ENCODE assay signal across 9 cellular contexts in the genomic region with DNA sequence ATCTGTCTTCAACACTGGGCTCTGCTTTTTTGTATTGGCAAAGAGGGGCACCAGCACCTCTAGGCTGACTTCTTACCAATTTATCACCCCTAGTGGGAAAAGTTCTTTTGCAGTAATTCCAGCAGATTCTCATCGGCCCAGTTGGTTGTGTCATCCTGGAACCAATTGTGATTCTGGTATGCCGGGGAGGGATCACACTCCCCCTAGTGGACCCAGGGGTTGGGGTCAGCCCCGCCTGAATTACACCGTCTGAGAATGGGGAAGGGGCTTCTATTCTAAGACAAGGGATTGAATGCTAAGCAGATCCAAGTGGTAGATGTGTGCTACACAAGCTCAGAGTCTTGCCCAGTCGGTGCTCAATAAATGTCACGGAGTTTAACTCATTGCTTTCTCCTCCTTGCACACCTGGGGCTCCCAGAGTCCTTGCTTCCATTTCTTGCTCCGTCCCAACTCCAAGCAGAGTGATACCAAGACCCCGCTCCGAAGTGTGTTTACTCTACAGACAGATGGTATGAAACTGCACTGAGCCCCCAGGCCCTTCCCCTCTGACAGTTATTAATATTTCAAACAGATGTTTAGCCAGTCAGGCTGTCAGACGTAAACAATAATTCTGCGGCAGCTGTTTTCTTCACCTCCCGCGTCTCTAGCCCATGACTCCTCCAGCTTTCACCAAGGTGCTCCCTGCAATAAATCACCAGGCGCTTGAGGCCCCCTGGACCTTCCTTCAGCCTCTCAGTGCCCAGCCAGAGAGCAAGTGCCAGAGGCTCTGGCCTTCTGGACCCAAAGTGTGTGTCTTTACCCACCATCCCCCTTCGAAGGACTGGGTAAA.
DNase-seq lines count a peak whose midpoint lies in the region; ATAC-seq, FAIRE-seq and TF ChIP-seq lines count a peak whose summit lies in the region.
"Had no signal": no experiment of that assay in that cellular context is flagged by ENCODE, and none has a peak within 500 bp of the region (broad histone marks: within the 10 kb centered on the region; RNA-seq: fewer than 3 reads in every experiment).

No MANE protein-coding gene starts in this region.

- TF ChIP-seq CTCF in cardiac muscle cell (IDR thresholded peaks at IDR 0.05; ENCODE audit: low read depth, low read length) (peak; percentile 43), PC-9 (conservative IDR thresholded peaks at IDR 0.05) (peak; percentile 41), gastroesophageal sphincter (IDR thresholded peaks at IDR 0.05) (peak in 3 of 4 experiments; percentile 35 to 65 (median 53))

- H2BK15ac ChIP-seq in mesenchymal stem cell (ENCODE audit: low read depth, poor library complexity, severe bottlenecking) = no peak overlapping the region

- H3K36me3 ChIP-seq in cardiac muscle cell = no peaks in the 10 kb centered on the region
- no peaks in the 10 kb centered on the region for H3K36me3 ChIP-seq in PC-9 (ENCODE audit: low read depth)
- H3K36me3 ChIP-seq in gastroesophageal sphincter = no peaks in the 10 kb centered on the region
- no peaks in the 10 kb centered on the region for H3K36me3 ChIP-seq in mesenchymal stem cell (ENCODE audit: control insufficient read depth in 1 of 2, insufficient read depth in 2 of 2, low read depth in 1 of 2, low read length in 2 of 2)

- peaks cover 2% of the 10 kb centered on the region for H3K27me3 ChIP-seq in cardiac muscle cell
- H3K27me3 ChIP-seq in right cardiac atrium (ENCODE audit: control insufficient read depth, insufficient read depth) = no peaks in the 10 kb centered on the region
- no peaks in the 10 kb centered on the region for H3K27me3 ChIP-seq in PC-9 (ENCODE audit: insufficient read depth, low read depth)
- no peaks in the 10 kb centered on the region for H3K27me3 ChIP-seq in gastroesophageal sphincter
- H3K27me3 ChIP-seq in mesenchymal stem cell (ENCODE audit: control insufficient read depth in 1 of 2, insufficient read depth in 1 of 2, low read length in 2 of 2) = peaks cover 41 to 81% of the 10 kb centered on the region in 2 experiments

- H3K4me1 ChIP-seq in cardiac muscle cell (ENCODE audit: low read depth) (no peaks in the 10 kb centered on the region), right cardiac atrium (ENCODE audit: control insufficient read depth, insufficient read depth, low read length) (no peaks in the 10 kb centered on the region), PC-9 (replicated peaks; ENCODE audit: insufficient read depth) (peaks cover 19% of the 10 kb centered on the region), gastroesophageal sphincter (peaks cover 0 to 19% (median 0%) of the 10 kb centered on the region in 3 donors), mesenchymal stem cell (ENCODE audit: control insufficient read depth, insufficient read depth, low read depth, low read length) (peaks cover 4% of the 10 kb centered on the region)

- no TSS peak for BruUV-seq in PC-9 (replicated peaks; lab: Mats Ljungman, UMichigan)

- no peak overlapping the region for H2BK5ac ChIP-seq in mesenchymal stem cell (ENCODE audit: low read depth, low read length, poor library complexity, severe bottlenecking)

- H3K9me2 ChIP-seq in PC-9 (ENCODE audit: insufficient read depth) = no peaks in the 10 kb centered on the region

- no peak for ATAC-seq in right cardiac atrium
- peak; percentile 21 for ATAC-seq in gastroesophageal sphincter

- H3K79me1 ChIP-seq in mesenchymal stem cell (replicated peaks; ENCODE audit: low read length, poor library complexity, severe bottlenecking) = no peaks in the 10 kb centered on the region

- H4K8ac ChIP-seq in mesenchymal stem cell (ENCODE audit: low read length) = no peak overlapping the region

- no peak overlapping the region for H3K4me2 ChIP-seq in PC-9
- no peak overlapping the region for H3K4me2 ChIP-seq in mesenchymal stem cell (ENCODE audit: low read length, poor library complexity, severe bottlenecking)

- peaks cover 13% of the 10 kb centered on the region; the same call in 1 of the 2 replicates for H3F3A ChIP-seq in PC-9 (ENCODE audit: insufficient read depth, low read depth)

- H3K79me2 ChIP-seq in PC-9 (ENCODE audit: low read depth) = no peaks in the 10 kb centered on the region

- WGBS in right cardiac atrium = 53% methylated on average over 15 of the region's 15 CpGs
- WGBS in gastroesophageal sphincter (ENCODE audit: low coverage in 1 of 2), 2 donors = 43 to 51% methylated on average over 9 to 13 of the region's 15 CpGs
- WGBS in mesenchymal stem cell = 40% methylated on average over 15 of the region's 15 CpGs

- no peak overlapping the region for H3K9ac ChIP-seq in mesenchymal stem cell (ENCODE audit: low read length)

- POLR2A ChIA-PET in PC-9 (lab: Charles Lee; ENCODE audit: unreplicated experiment) = no interaction called here

- H3K27ac ChIP-seq in cardiac muscle cell (no peak overlapping the region), right cardiac atrium (ENCODE audit: low read length) (no peak overlapping the region), PC-9 (no peak overlapping the region), gastroesophageal sphincter (no peak overlapping the region), caudate nucleus (ENCODE audit: low read depth, low read length) (no peak overlapping the region), mesenchymal stem cell (ENCODE audit: low read length, poor library complexity, severe bottlenecking) (no peak overlapping the region)
- H3K27ac ChIP-seq: C4-2B had no signal

- DNase-seq in cardiac muscle cell (ENCODE audit: low read depth in 1 of 2, low spot score in 1 of 2) = no peak
- no peak for DNase-seq in right cardiac atrium
- no peak for DNase-seq in PC-9
- DNase-seq in urothelium cell line (ENCODE audit: low spot score) = peak; percentile 35
- DNase-seq in caudate nucleus (lab: John Stamatoyannopoulos, UW) = no peak
- no peak for DNase-seq in mesenchymal stem cell
- no peak for DNase-seq in activated effector memory CD4-positive, alpha-beta T cell treated with anti-CD3 and anti-CD28 coated beads, Interleukin-2, amount 50 U/mL, for 16 hours

- TF ChIP-seq POLR2A in gastroesophageal sphincter (IDR thresholded peaks at IDR 0.05) = no peak

- CTCF ChIA-PET in PC-9 (lab: Charles Lee) = no interaction called here

- H3K9me3 ChIP-seq in cardiac muscle cell (ENCODE audit: low read depth) (no peaks in the 10 kb centered on the region), right cardiac atrium (ENCODE audit: control insufficient read depth, low read length) (no peaks in the 10 kb centered on the region), PC-9 (ENCODE audit: insufficient read depth, low read depth) (no peaks in the 10 kb centered on the region), gastroesophageal sphincter (no peaks in the 10 kb centered on the region), mesenchymal stem cell (ENCODE audit: control insufficient read depth, low read length) (no peaks in the 10 kb centered on the region)

- no peak overlapping the region for H2BK120ac ChIP-seq in mesenchymal stem cell (ENCODE audit: low read depth, low read length)

- FAIRE-seq in urothelium cell line (lab: Jason Lieb, UNC) = no peak

- no peak overlapping the region for H3K4me3 ChIP-seq in cardiac muscle cell
- H3K4me3 ChIP-seq in right cardiac atrium (ENCODE audit: low read length) = no peak overlapping the region
- H3K4me3 ChIP-seq in PC-9 = no peak overlapping the region
- H3K4me3 ChIP-seq in gastroesophageal sphincter = no peak overlapping the region
- H3K4me3 ChIP-seq in mesenchymal stem cell (ENCODE audit: insufficient read depth in 1 of 2, low read depth in 1 of 2, low read length in 2 of 2) = no peak overlapping the region

- H2BK12ac ChIP-seq in mesenchymal stem cell (ENCODE audit: low read length in 2 of 2) = no peak overlapping the region

- no peaks in the 10 kb centered on the region for H4K20me1 ChIP-seq in PC-9 (ENCODE audit: insufficient read depth)

- no peak overlapping the region for H3K14ac ChIP-seq in mesenchymal stem cell (ENCODE audit: low read length in 2 of 2)

- no peak overlapping the region for H2AK5ac ChIP-seq in mesenchymal stem cell (ENCODE audit: low read length, severe bottlenecking)

- intact Hi-C loops in right cardiac atrium (cut with DNase I) (no loop called here), PC-9 (cut with micrococcal nuclease; ENCODE audit: unreplicated experiment) (no loop called here)

- no peak overlapping the region for H3K23ac ChIP-seq in mesenchymal stem cell (ENCODE audit: low read length in 2 of 2)

- no peak overlapping the region for H3K18ac ChIP-seq in mesenchymal stem cell (ENCODE audit: low read depth in 1 of 2, low read length in 2 of 2)

- H2AFZ ChIP-seq in PC-9 (no peak overlapping the region), mesenchymal stem cell (ENCODE audit: low read depth, low read length) (no peak overlapping the region)

- no peak overlapping the region for H3K4ac ChIP-seq in mesenchymal stem cell (ENCODE audit: low read depth in 1 of 2, low read length in 2 of 2)

- H4K91ac ChIP-seq in mesenchymal stem cell (ENCODE audit: low read length) = no peak overlapping the region

- TF ChIP-seq EP300 in gastroesophageal sphincter (IDR thresholded peaks at IDR 0.05) = no peak
